In genomic region chr2:3137651-3138300, GRCh38 we compare ENCODE assay signal across 17 cellular contexts.
DNase-seq lines count a peak whose midpoint lies in the region; ATAC-seq, FAIRE-seq and TF ChIP-seq lines count a peak whose summit lies in the region.
"Had no signal": no experiment of that assay in that cellular context is flagged by ENCODE, and none has a peak within 500 bp of the region (broad histone marks: within the 10 kb centered on the region; RNA-seq: fewer than 3 reads in every experiment).

No MANE protein-coding gene starts in this region.

- CTCF ChIA-PET in H1 (lab: Charles Lee; ENCODE audit: partially characterized antibody), result no interaction called here
- CTCF ChIA-PET in activated naive CD4-positive, alpha-beta T cell treated with anti-CD3 and anti-CD28 coated beads, Interleukin-2, amount 10 ng/mL, durations not matched to agents 7 days and 5 days (lab: Charles Lee), result no interaction called here

- no peak for DNase-seq in HTR-8/SVneo (ENCODE audit: insufficient read length, low spot score)
- DNase-seq in H1 (ENCODE audit: low read depth in 1 of 2, low spot score in 2 of 2), result no peak
- no peak for DNase-seq in trophoblast cell
- DNase-seq in activated naive CD4-positive, alpha-beta T cell treated with anti-CD3 and anti-CD28 coated beads, Interleukin-2, amount 10 ng/mL, durations not matched to agents 7 days and 5 days, result no peak
- DNase-seq in stimulated activated CD4-positive, alpha-beta T cell treated with anti-CD3 and anti-CD28 coated beads, Interleukin-1b, Interleukin-23, amount 100 ng/mL, for 48 hours, result no peak
- DNase-seq in cardiac septum (ENCODE audit: low spot score), result no peak
- DNase-seq: ACHN; BE2C; C1 segment of cervical spinal cord; CD4-positive, CD25-positive, alpha-beta regulatory T cell; CD8-positive, alpha-beta memory T cell; COR-L47 had no signal

- H2BK12ac ChIP-seq in H1 (ENCODE audit: low read depth, low read length), result no peak overlapping the region
- no peak overlapping the region for H2BK12ac ChIP-seq in trophoblast cell (ENCODE audit: low read length)

- H3K27ac Mint-ChIP-seq in activated naive CD4-positive, alpha-beta T cell treated with anti-CD3 and anti-CD28 coated beads, Interleukin-2, amount 10 ng/mL, durations not matched to agents 7 days and 5 days, result no peak overlapping the region
- H3K27ac Mint-ChIP-seq: CD4-positive, CD25-positive, alpha-beta regulatory T cell; CD8-positive, alpha-beta memory T cell; GM23338 had no signal

- peaks cover 0 to 11% of the 10 kb centered on the region in 2 experiments for H4K20me1 ChIP-seq in H1 (replicated peaks in 1 of 2; ENCODE audit: control insufficient read depth in 1 of 2, insufficient read depth in 2 of 2, low read length in 2 of 2)

- peak; percentile 98 for FAIRE-seq in HTR-8/SVneo (lab: Jason Lieb, UNC)
- FAIRE-seq in H1 (lab: Jason Lieb, UNC), result no peak
- FAIRE-seq: A204.1, G401.6 had no signal

- ATAC-seq in activated CD4-positive, CD25-positive, alpha-beta regulatory T cell treated with anti-CD3 and anti-CD28 coated beads, Interleukin-2, amount 50 U/mL, for 24 hours, result no peak
- ATAC-seq: GM23338, HCT116 had no signal

- H3K27ac ChIP-seq in H1 (ENCODE audit: low read depth, low read length) (no peak overlapping the region), trophoblast cell (ENCODE audit: low read depth, low read length) (no peak overlapping the region)

- TF ChIP-seq POLR2A in H1 (IDR thresholded peaks at IDR 0.05; ENCODE audit: control extremely low read depth in 1 of 2, low read depth in 2 of 2, low read length in 2 of 2), result no peak

- no peak for TF ChIP-seq RAD21 in H1 (IDR thresholded peaks at IDR 0.05 in 1 of 2, conservative IDR thresholded peaks at IDR 0.05 in 1 of 2; ENCODE audit: low read depth in 2 of 2, low read length in 2 of 2)

- H3K4me2 ChIP-seq in H1 (ENCODE audit: insufficient read depth in 1 of 2, low read depth in 2 of 2, low read length in 2 of 2) (no peak overlapping the region), trophoblast cell (ENCODE audit: low read length) (no peak overlapping the region)
- H3K4me2 ChIP-seq: GM23338 had no signal

- peak overlapping the region; percentile 65 for H4K91ac ChIP-seq in H1 (replicated peaks; ENCODE audit: insufficient read length, low read length)
- no peak overlapping the region for H4K91ac ChIP-seq in trophoblast cell (ENCODE audit: low read depth, low read length)

- H3K79me2 ChIP-seq in H1 (ENCODE audit: control insufficient read depth in 1 of 2, insufficient read depth in 2 of 2, low read length in 2 of 2) (peaks cover 0 to 3% of the 10 kb centered on the region in 2 experiments; a peak in 1 of 4 replicates), trophoblast cell (ENCODE audit: control insufficient read depth, insufficient read depth, low read length, poor library complexity) (no peaks in the 10 kb centered on the region)

- H3K27me3 Mint-ChIP-seq in activated naive CD4-positive, alpha-beta T cell treated with anti-CD3 and anti-CD28 coated beads, Interleukin-2, amount 10 ng/mL, durations not matched to agents 7 days and 5 days, result no peaks in the 10 kb centered on the region
- H3K27me3 Mint-ChIP-seq: CD4-positive, CD25-positive, alpha-beta regulatory T cell; CD8-positive, alpha-beta memory T cell had no signal

- no peaks in the 10 kb centered on the region for H3K79me1 ChIP-seq in H1 (ENCODE audit: low read depth, low read length)
- no peaks in the 10 kb centered on the region for H3K79me1 ChIP-seq in trophoblast cell (ENCODE audit: low read length)

- intact Hi-C loops in cardiac septum (cut with DNase I), result no loop called here

- H4K8ac ChIP-seq in H1 (ENCODE audit: extremely low read depth, insufficient read depth, low read length), result no peak overlapping the region
- no peak overlapping the region for H4K8ac ChIP-seq in trophoblast cell (ENCODE audit: low read depth, low read length)

- H2AK5ac ChIP-seq in H1 (ENCODE audit: low read depth, low read length), result peak overlapping the region; percentile 91; the same call in 1 of the 2 replicates
- H2AK5ac ChIP-seq in trophoblast cell (ENCODE audit: low read length), result no peak overlapping the region

- H3K18ac ChIP-seq in H1 (ENCODE audit: extremely low read depth, low read length) (no peak overlapping the region), trophoblast cell (ENCODE audit: low read length) (no peak overlapping the region)

- no peak overlapping the region for H3K14ac ChIP-seq in H1 (ENCODE audit: insufficient read length)
- H3K14ac ChIP-seq in trophoblast cell (ENCODE audit: low read length), result no peak overlapping the region

- no peak overlapping the region for H3K4me3 Mint-ChIP-seq in activated naive CD4-positive, alpha-beta T cell treated with anti-CD3 and anti-CD28 coated beads, Interleukin-2, amount 10 ng/mL, durations not matched to agents 7 days and 5 days
- H3K4me3 Mint-ChIP-seq: CD4-positive, CD25-positive, alpha-beta regulatory T cell; CD8-positive, alpha-beta memory T cell; GM23338 had no signal

- H2BK5ac ChIP-seq in H1 (ENCODE audit: low read depth, low read length), result no peak overlapping the region
- H2BK5ac ChIP-seq in trophoblast cell (ENCODE audit: low read depth, low read length, poor library complexity), result no peak overlapping the region

- no peak for TF ChIP-seq CTCF in H1 (IDR thresholded peaks at IDR 0.05; ENCODE audit: control extremely low read depth in 1 of 3, insufficient read depth in 1 of 3, low read depth in 1 of 3, low read length in 3 of 3)

- peak overlapping the region; percentile 62 for H3K56ac ChIP-seq in H1 (replicated peaks; ENCODE audit: insufficient read length, low read depth, low read length)

- H3K23me2 ChIP-seq in H1 (ENCODE audit: low read depth, low read length), result peaks cover 8% of the 10 kb centered on the region; the same call in 1 of the 2 replicates

- no peaks in the 10 kb centered on the region for H3K4me1 Mint-ChIP-seq in activated naive CD4-positive, alpha-beta T cell treated with anti-CD3 and anti-CD28 coated beads, Interleukin-2, amount 10 ng/mL, durations not matched to agents 7 days and 5 days
- H3K4me1 Mint-ChIP-seq: CD8-positive, alpha-beta memory T cell; GM23338 had no signal

- H3K9me3 ChIP-seq in H1 (ENCODE audit: insufficient read depth in 2 of 2, low read depth in 1 of 2, low read length in 1 of 2) (peaks cover 6 to 14% of the 10 kb centered on the region in 2 experiments; a peak in 2 of 4 replicates), trophoblast cell (ENCODE audit: insufficient read depth, low read depth, low read length) (peaks cover 15% of the 10 kb centered on the region)

- no peak overlapping the region for H2AFZ ChIP-seq in H1 (ENCODE audit: low read length)
- no peak overlapping the region for H2AFZ ChIP-seq in trophoblast cell (ENCODE audit: insufficient read depth, low read length, poor library complexity)
- H2AFZ ChIP-seq: GM23338 had no signal

- no peaks in the 10 kb centered on the region for H3K36me3 Mint-ChIP-seq in activated naive CD4-positive, alpha-beta T cell treated with anti-CD3 and anti-CD28 coated beads, Interleukin-2, amount 10 ng/mL, durations not matched to agents 7 days and 5 days
- H3K36me3 Mint-ChIP-seq: CD4-positive, CD25-positive, alpha-beta regulatory T cell had no signal

- H3K23ac ChIP-seq in H1 (ENCODE audit: insufficient read length) (peak overlapping the region; percentile 52), trophoblast cell (ENCODE audit: low read length) (peak overlapping the region; percentile 73)

- POLR2A ChIA-PET in H1 (lab: Charles Lee; ENCODE audit: partially characterized antibody), result no interaction called here

- H3K4me3 ChIP-seq in H1 (ENCODE audit: extremely low read depth in 1 of 4, insufficient read depth in 2 of 4, low read depth in 3 of 4, low read length in 4 of 4), result no peak overlapping the region
- H3K4me3 ChIP-seq in trophoblast cell (ENCODE audit: low read depth, low read length), result peak overlapping the region; percentile 5
- H3K4me3 ChIP-seq: GM23338 had no signal

- H3K9ac ChIP-seq in H1 (replicated peaks in 1 of 4; ENCODE audit: extremely low read depth in 1 of 4, low read depth in 3 of 4, low read length in 3 of 4), result no peak overlapping the region
- no peak overlapping the region for H3K9ac ChIP-seq in trophoblast cell (ENCODE audit: low read length)

- no peak overlapping the region for H2BK20ac ChIP-seq in H1 (ENCODE audit: low read length)

- H2BK15ac ChIP-seq in H1 (ENCODE audit: low read length), result no peak overlapping the region

- no peak overlapping the region for H4K12ac ChIP-seq in trophoblast cell (ENCODE audit: low read depth, low read length)

- TF ChIP-seq EP300 in H1 (IDR thresholded peaks at IDR 0.05; ENCODE audit: borderline replicate concordance in 1 of 2, low read depth in 2 of 2, low read length in 2 of 2), result no peak

- H3K4ac ChIP-seq in H1 (replicated peaks; ENCODE audit: insufficient read length, low read depth, low read length) (peak overlapping the region; percentile 32), trophoblast cell (ENCODE audit: low read depth, low read length) (no peak overlapping the region)

- peaks cover 0 to 4% (median 0%) of the 10 kb centered on the region in 4 experiments; a peak in 1 of 8 replicates for H3K36me3 ChIP-seq in H1 (ENCODE audit: control insufficient read depth in 2 of 4, insufficient read depth in 4 of 4, low read length in 3 of 4)
- H3K36me3 ChIP-seq in trophoblast cell (ENCODE audit: control insufficient read depth in 1 of 2, insufficient read depth in 2 of 2, low read length in 2 of 2), result no peaks in the 10 kb centered on the region
- H3K36me3 ChIP-seq: BE2C had no signal

- no peak overlapping the region for H2BK120ac ChIP-seq in H1 (replicated peaks; ENCODE audit: low read depth, low read length)
- H2BK120ac ChIP-seq in trophoblast cell (ENCODE audit: insufficient read depth, low read length, poor library complexity), result no peak overlapping the region

- H3K9me3 Mint-ChIP-seq in activated naive CD4-positive, alpha-beta T cell treated with anti-CD3 and anti-CD28 coated beads, Interleukin-2, amount 10 ng/mL, durations not matched to agents 7 days and 5 days, result peaks cover 3% of the 10 kb centered on the region

- H3K4me1 ChIP-seq in H1 (replicated peaks in 1 of 4; ENCODE audit: control insufficient read depth in 3 of 4, insufficient read depth in 4 of 4, low read length in 3 of 4) (no peaks in the 10 kb centered on the region), trophoblast cell (ENCODE audit: control insufficient read depth in 1 of 2, insufficient read depth in 2 of 2, low read length in 2 of 2) (no peaks in the 10 kb centered on the region)
- H3K4me1 ChIP-seq: BE2C had no signal

- WGBS in H1 (ENCODE audit: extremely low coverage in 1 of 2, insufficient coverage in 1 of 2, insufficient read length in 1 of 2, insufficient replicate concordance in 2 of 2, low coverage in 1 of 2, low lambda C conversion rate in 2 of 2, missing lambda C conversion rate in 1 of 2), 2 experiments, result 91% methylated on average over 5 of the region's 5 CpGs; no CpG with 5 or more reads in 1 of the 2 experiments
- whole genome bisulfite sequencing in trophoblast cell (ENCODE audit: extremely low coverage, insufficient coverage, insufficient read length), result no CpG with 5 or more reads among the region's 5 CpGs

- H3K27me3 ChIP-seq in H1 (replicated peaks in 1 of 4; ENCODE audit: control insufficient read depth in 3 of 4, extremely low read depth in 1 of 4, insufficient read depth in 3 of 4, low read length in 3 of 4), result no peaks in the 10 kb centered on the region
- no peaks in the 10 kb centered on the region for H3K27me3 ChIP-seq in trophoblast cell (ENCODE audit: insufficient read depth, low read length)
- H3K27me3 ChIP-seq: BE2C had no signal

- no peak overlapping the region for H4K5ac ChIP-seq in H1 (ENCODE audit: insufficient read length, low read depth, low read length)
